In the genomic region with DNA sequence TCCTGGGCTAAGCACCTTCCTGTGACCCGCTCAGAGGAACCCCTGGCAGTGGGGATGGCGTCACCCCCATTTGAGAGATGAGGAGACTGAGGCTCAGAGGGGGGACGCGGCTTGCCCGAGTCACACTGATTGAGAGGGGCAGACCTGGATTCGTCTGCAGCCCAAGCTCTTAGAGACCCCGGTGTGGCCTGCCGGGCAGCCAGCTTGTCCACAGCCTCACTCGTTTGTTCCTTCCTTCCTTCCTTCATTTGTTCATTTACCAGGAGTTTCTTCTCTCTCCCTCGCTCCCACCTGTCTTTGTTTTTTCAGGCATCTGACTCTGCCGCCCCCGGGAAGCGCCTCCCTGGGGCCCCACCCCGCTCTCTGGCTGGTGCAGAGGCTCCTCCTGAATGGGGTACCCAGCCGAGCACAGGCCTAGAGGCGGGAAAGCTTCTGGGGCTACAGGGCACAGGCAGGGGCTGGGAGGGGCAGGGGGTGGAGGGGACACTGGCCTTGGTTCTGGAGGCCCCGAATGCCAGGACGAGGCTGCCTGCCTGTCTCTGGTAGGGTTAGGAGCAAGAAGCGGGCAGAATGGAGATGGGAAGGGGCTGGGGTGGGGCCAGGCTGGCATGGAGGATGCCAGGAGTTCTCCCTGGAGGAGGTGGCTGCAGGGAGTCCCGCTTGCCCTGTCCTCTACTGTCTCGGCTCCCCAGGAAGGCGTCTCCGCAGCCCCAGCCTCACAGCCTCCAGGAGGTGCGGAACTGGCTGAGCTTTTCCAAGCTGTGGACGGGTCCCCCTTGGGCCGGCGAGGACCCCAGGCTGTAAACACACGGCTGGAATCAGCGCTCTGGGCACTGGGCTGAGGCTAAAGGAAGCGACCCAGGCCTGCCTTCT, we compare ENCODE assay signal across 24 cellular contexts.
"Had no signal": no experiment of that assay in that cellular context is flagged by ENCODE, and none has a peak within 500 bp of the region (broad histone marks: within the 10 kb centered on the region; RNA-seq: fewer than 3 reads in every experiment).

No MANE protein-coding gene starts in this region.

- FAIRE-seq: astrocyte had no signal

- H3K4me1 Mint-ChIP-seq: activated naive CD8-positive, alpha-beta T cell treated with anti-CD3 and anti-CD28 coated beads for 36 hours; immature natural killer cell; natural killer cell; stimulated activated effector memory CD8-positive, alpha-beta T cell treated with anti-CD3 and anti-CD28 coated beads, Interleukin-12 subunit alpha, Interleukin-12 subunit beta, amount 100 ng/mL, for 72 hours had no signal

- H3K9ac ChIP-seq: parathyroid adenoma had no signal

- H3K4me1 ChIP-seq: colonic mucosa, left ventricle myocardium inferior, parathyroid adenoma, testis had no signal

- H3K4me3 Mint-ChIP-seq: activated naive CD8-positive, alpha-beta T cell treated with anti-CD3 and anti-CD28 coated beads for 36 hours; activated T-cell treated with anti-CD3 and anti-CD28 coated beads, Interleukin-2, amount 50 U/mL, for 4 hours; immature natural killer cell; natural killer cell; stimulated activated effector memory CD8-positive, alpha-beta T cell treated with anti-CD3 and anti-CD28 coated beads, Interleukin-12 subunit alpha, Interleukin-12 subunit beta, amount 100 ng/mL, for 72 hours had no signal

- H3K36me3 ChIP-seq: colonic mucosa, left ventricle myocardium inferior, neutrophil, stomach had no signal

- ATAC-seq: activated T-cell treated with anti-CD3 and anti-CD28 coated beads, Interleukin-2, amount 50 U/mL, for 4 hours; natural killer cell; stimulated activated effector memory CD8-positive, alpha-beta T cell treated with anti-CD3 and anti-CD28 coated beads, Interleukin-12 subunit alpha, Interleukin-12 subunit beta, amount 100 ng/mL, for 72 hours had no signal

- H3K4me3 ChIP-seq: colonic mucosa, hepatocyte, left ventricle myocardium inferior, skin epidermis, stomach had no signal

- H3K36me3 Mint-ChIP-seq: activated naive CD8-positive, alpha-beta T cell treated with anti-CD3 and anti-CD28 coated beads for 36 hours; immature natural killer cell; natural killer cell; stimulated activated effector memory CD8-positive, alpha-beta T cell treated with anti-CD3 and anti-CD28 coated beads, Interleukin-12 subunit alpha, Interleukin-12 subunit beta, amount 100 ng/mL, for 72 hours had no signal

- H3K9me3 Mint-ChIP-seq: activated naive CD8-positive, alpha-beta T cell treated with anti-CD3 and anti-CD28 coated beads for 36 hours; activated T-cell treated with anti-CD3 and anti-CD28 coated beads, Interleukin-2, amount 50 U/mL, for 4 hours; immature natural killer cell; natural killer cell; stimulated activated effector memory CD8-positive, alpha-beta T cell treated with anti-CD3 and anti-CD28 coated beads, Interleukin-12 subunit alpha, Interleukin-12 subunit beta, amount 100 ng/mL, for 72 hours had no signal

- H3K4me2 ChIP-seq: hepatocyte had no signal

- H3K79me2 ChIP-seq: hepatocyte, parathyroid adenoma had no signal

- H3K27ac Mint-ChIP-seq: activated naive CD8-positive, alpha-beta T cell treated with anti-CD3 and anti-CD28 coated beads for 36 hours; immature natural killer cell; natural killer cell; stimulated activated effector memory CD8-positive, alpha-beta T cell treated with anti-CD3 and anti-CD28 coated beads, Interleukin-12 subunit alpha, Interleukin-12 subunit beta, amount 100 ng/mL, for 72 hours had no signal

- H3K9me3 ChIP-seq: colonic mucosa, left ventricle myocardium inferior, neutrophil, stomach, testis had no signal

- H3K27ac ChIP-seq: colonic mucosa, hepatocyte, left ventricle myocardium inferior, neutrophil, parathyroid adenoma, skin epidermis, stomach, testis had no signal

- H3K27me3 ChIP-seq: hepatocyte, testis had no signal

- DNase-seq: activated CD4-positive, alpha-beta T cell treated with anti-CD3 and anti-CD28 coated beads for 1 hour; activated CD4-positive, alpha-beta T cell treated with anti-CD3 and anti-CD28 coated beads, Interleukin-2, amount 50 U/mL, for 48 hours; activated CD8-positive, alpha-beta memory T cell treated with anti-CD3 and anti-CD28 coated beads, Interleukin-2, amount 50 U/mL, for 48 hours; activated naive CD4-positive, alpha-beta T cell treated with Interleukin-2 at 50 U/mL for 16 hours; activated naive CD8-positive, alpha-beta T cell treated with anti-CD3 and anti-CD28 coated beads for 36 hours; activated T-cell treated with anti-CD3 and anti-CD28 coated beads, Interleukin-2, amount 50 U/mL, for 4 hours; central memory CD4-positive, alpha-beta T cell; colonic mucosa; foreskin fibroblast; immature natural killer cell; kidney glomerular epithelial cell; left ventricle myocardium inferior; natural killer cell; stimulated activated CD4-positive, alpha-beta T cell treated with anti-CD3 and anti-CD28 coated beads, Interleukin-2, amount 100 ng/mL, for 24 hours; stomach; T-helper 9 cell; testis; trophoblast cell had no signal

- H2AFZ ChIP-seq: hepatocyte, parathyroid adenoma had no signal
